ENCODE assay signal across 8 cellular contexts in genomic region chr4:102826105-102826889, GRCh38. TPM values are rescaled to one million over a fixed set of nuclear protein-coding genes. Genes with fewer than 3 reads are reported as not detected.
DNase-seq lines count a peak whose midpoint lies in the region; ATAC-seq, FAIRE-seq and TF ChIP-seq lines count a peak whose summit lies in the region.

No MANE protein-coding gene starts in this region.

- H4K20me1 ChIP-seq in KMS-11 (ENCODE audit: insufficient read depth) (peaks cover 41% of the 10 kb centered on the region), endothelial cell of umbilical vein (replicated peaks; ENCODE audit: control insufficient read depth, extremely low read depth, insufficient read depth, low read length) (peaks cover 9% of the 10 kb centered on the region)

- H3K27ac ChIP-seq in KMS-11 (peak overlapping the region; percentile 99), endothelial cell of umbilical vein (ENCODE audit: insufficient read depth, low read depth, low read length) (peak overlapping the region; percentile 98), prostate gland (peak overlapping the region; percentile 100)

- H3K4me1 Mint-ChIP-seq in Caco-2 (ENCODE audit: low read depth, unreplicated experiment): no peaks in the 10 kb centered on the region
- H3K4me1 Mint-ChIP-seq in chondrocyte (ENCODE audit: low read depth): peaks cover 25% of the 10 kb centered on the region

- CTCF ChIA-PET in Caco-2 (lab: Charles Lee) (no interaction called here), endothelial cell of umbilical vein (lab: Charles Lee) (interaction anchor here (0.8 to 2.5 kb wide), 5 partner anchors 9 to 205 kb away, joined by 5 to 12 read pairs (median 8); no protein-coding TSS in a partner anchor)

- H3K27me3 ChIP-seq in Caco-2 (replicated peaks; ENCODE audit: control insufficient read depth, insufficient read depth, low read length): no peaks in the 10 kb centered on the region
- H3K27me3 ChIP-seq in KMS-11 (ENCODE audit: insufficient read depth, low read depth): no peaks in the 10 kb centered on the region
- no peaks in the 10 kb centered on the region for H3K27me3 ChIP-seq in endothelial cell of umbilical vein (ENCODE audit: control insufficient read depth in 2 of 2, insufficient read depth in 2 of 2, low read length in 2 of 2)
- H3K27me3 ChIP-seq in prostate gland (replicated peaks; ENCODE audit: insufficient read depth): no peaks in the 10 kb centered on the region

- H3K4me3 Mint-ChIP-seq in Caco-2 (ENCODE audit: unreplicated experiment): no peak overlapping the region
- H3K4me3 Mint-ChIP-seq in chondrocyte (ENCODE audit: unreplicated experiment): no peak overlapping the region

- H3K79me2 ChIP-seq in KMS-11 (ENCODE audit: insufficient read depth, low read depth) (peaks cover 69% of the 10 kb centered on the region), endothelial cell of umbilical vein (ENCODE audit: control insufficient read depth, insufficient read depth, low read length) (peaks cover 55% of the 10 kb centered on the region)

- no peaks in the 10 kb centered on the region for H3K9me1 ChIP-seq in endothelial cell of umbilical vein (replicated peaks; ENCODE audit: control insufficient read depth, extremely low read depth, insufficient read depth, low read length)

- DNase-seq in Caco-2: no peak
- DNase-seq in endothelial cell of umbilical vein (ENCODE audit: low read depth, low spot score): no peak
- no peak for DNase-seq in prostate gland (ENCODE audit: low spot score)
- DNase-seq in islet precursor cell: no peak
- no peak for DNase-seq in chondrocyte (ENCODE audit: low spot score)
- DNase-seq in NCI-H510A treated with DMSO at 0.1 percent for 48 hours (lab: John Stamatoyannopoulos, UW): no peak

- no peak for FAIRE-seq in endothelial cell of umbilical vein (lab: Jason Lieb, UNC)

- TF ChIP-seq POLR2A in endothelial cell of umbilical vein (IDR thresholded peaks at IDR 0.05; ENCODE audit: low read depth, low read length) (no peak), prostate gland (IDR thresholded peaks at IDR 0.05) (peak; percentile 68)

- H3K9ac ChIP-seq in KMS-11 (peak overlapping the region; percentile 99), endothelial cell of umbilical vein (replicated peaks; ENCODE audit: extremely low read depth, insufficient read depth, low read length) (peak overlapping the region; percentile 100)

- BruUV-seq in Caco-2 (replicated peaks; lab: Mats Ljungman, UMichigan): TSS peak; percentile 31
- TSS peak; percentile 42 for BruUV-seq in endothelial cell of umbilical vein (replicated peaks; lab: Mats Ljungman, UMichigan)

- H3K27me3 Mint-ChIP-seq in Caco-2 (ENCODE audit: insufficient read depth, unreplicated experiment) (no peaks in the 10 kb centered on the region), chondrocyte (ENCODE audit: low read depth) (no peaks in the 10 kb centered on the region)

- H3K36me3 Mint-ChIP-seq in Caco-2 (ENCODE audit: insufficient read depth, unreplicated experiment) (peaks cover 5% of the 10 kb centered on the region), chondrocyte (ENCODE audit: low read depth) (no peaks in the 10 kb centered on the region)

- H3K27ac Mint-ChIP-seq in Caco-2 (ENCODE audit: unreplicated experiment) (no peak overlapping the region), chondrocyte (ENCODE audit: unreplicated experiment) (no peak overlapping the region)

- H3K4me1 ChIP-seq in Caco-2: peaks cover 19% of the 10 kb centered on the region
- peaks cover 52% of the 10 kb centered on the region for H3K4me1 ChIP-seq in KMS-11 (ENCODE audit: low read depth, poor library complexity, severe bottlenecking)
- H3K4me1 ChIP-seq in endothelial cell of umbilical vein (ENCODE audit: control insufficient read depth, extremely low read depth, insufficient read depth, low read length): peaks cover 35% of the 10 kb centered on the region
- no peaks in the 10 kb centered on the region for H3K4me1 ChIP-seq in prostate gland (replicated peaks)

- WGBS in prostate gland: 1% methylated on average over 38 of the region's 38 CpGs

- H3K9me3 Mint-ChIP-seq in Caco-2 (ENCODE audit: unreplicated experiment) (no peaks in the 10 kb centered on the region), chondrocyte (ENCODE audit: low read depth) (no peaks in the 10 kb centered on the region)

- peak overlapping the region; percentile 85 for H3K4me2 ChIP-seq in KMS-11
- peak overlapping the region; percentile 98 for H3K4me2 ChIP-seq in endothelial cell of umbilical vein (ENCODE audit: insufficient read depth, low read length)

- TF ChIP-seq CTCF in Caco-2 (IDR thresholded peaks at IDR 0.05; ENCODE audit: insufficient read depth in 1 of 2, low read depth in 1 of 2, low read length in 1 of 2, severe bottlenecking in 1 of 2, unreplicated experiment in 1 of 2): no peak
- no peak for TF ChIP-seq CTCF in KMS-11 (conservative IDR thresholded peaks at IDR 0.05; ENCODE audit: low read depth, low read length)
- no peak for TF ChIP-seq CTCF in endothelial cell of umbilical vein (IDR thresholded peaks at IDR 0.05; ENCODE audit: extremely low read depth in 1 of 2, insufficient read depth in 1 of 2, low read depth in 1 of 2, low read length in 2 of 2)
- no peak for TF ChIP-seq CTCF in prostate gland (IDR thresholded peaks at IDR 0.05)
- no peak for TF ChIP-seq CTCF in chondrocyte (IDR thresholded peaks at IDR 0.05)

- H3K9me3 ChIP-seq in Caco-2 (no peaks in the 10 kb centered on the region), endothelial cell of umbilical vein (replicated peaks; ENCODE audit: control insufficient read depth, insufficient read depth, low read length) (no peaks in the 10 kb centered on the region), prostate gland (no peaks in the 10 kb centered on the region)

- H2AFZ ChIP-seq in KMS-11 (ENCODE audit: low read depth) (no peak overlapping the region; the same call in 1 of the 2 replicates), endothelial cell of umbilical vein (ENCODE audit: low read depth, low read length) (no peak overlapping the region)

- POLR2A ChIA-PET in Caco-2 (lab: Charles Lee) (interaction anchor here (0.6 to 3.3 kb wide), 6 partner anchors 8 to 296 kb away, joined by 3 to 72 read pairs (median 6); partner anchors contain the start of gene CISD2), endothelial cell of umbilical vein (lab: Charles Lee) (interaction anchor here (1.1 to 2.8 kb wide), 3 partner anchors 9 to 43 kb away, joined by 5 to 35 read pairs (median 16); partner anchors contain the start of gene CISD2)

- intact Hi-C loops in Caco-2 (cut with micrococcal nuclease; ENCODE audit: unreplicated experiment) (loop anchor here (2.0 to 5.0 kb wide), 4 partner anchors 113 to 1479 kb away; partner anchors contain the start of genes PPP3CA and SLC9B2), endothelial cell of umbilical vein (cut with micrococcal nuclease) (loop anchor here (2.0 to 5.0 kb wide), 4 partner anchors 184 to 373 kb away; partner anchors contain the start of genes BDH2 and CENPE), prostate gland (cut with DNase I) (loop anchor here (2.0 to 10.0 kb wide), 6 partner anchors 64 to 391 kb away; partner anchors contain the start of genes BDH2, MANBA, NFKB1 and SLC9B1)

- dilution Hi-C loops in endothelial cell of umbilical vein (cut with MboI; ENCODE audit: extremely low pct_ligation_motif_present, low sequenced_read_pairs): no loop called here

- H3K4me3 ChIP-seq in Caco-2 (ENCODE audit: low read depth, low read length) (peak overlapping the region; percentile 92), KMS-11 (IDR thresholded peaks at IDR 0.05; ENCODE audit: insufficient read depth, low read depth, low read length) (no peak overlapping the region), endothelial cell of umbilical vein (replicated peaks in 1 of 3; ENCODE audit: insufficient read depth in 1 of 3, low read depth in 1 of 3, low read length in 3 of 3) (peak overlapping the region; percentile 82 to 97 (median 89)), prostate gland (peak overlapping the region; percentile 92 to 97)

- no peaks in the 10 kb centered on the region for H3K36me3 ChIP-seq in Caco-2 (ENCODE audit: control insufficient read depth, insufficient read depth, low read length)
- H3K36me3 ChIP-seq in KMS-11 (ENCODE audit: insufficient read depth): peaks cover 11% of the 10 kb centered on the region; the same call in 1 of the 2 replicates
- H3K36me3 ChIP-seq in endothelial cell of umbilical vein (ENCODE audit: control insufficient read depth in 2 of 2, extremely low read depth in 1 of 2, insufficient read depth in 2 of 2, low read length in 2 of 2): peaks cover 0 to 3% of the 10 kb centered on the region in 2 experiments
- no peaks in the 10 kb centered on the region for H3K36me3 ChIP-seq in prostate gland

- ATAC-seq in GM21825 (IDR thresholded peaks at IDR 0.05; ENCODE audit: unreplicated experiment): no peak

TF ChIP-seq in endothelial cell of umbilical vein, 7 proteins besides CTCF, POLR2A, EP300 and RAD21 (continues in another document):
- no peak for TF ChIP-seq POLR2AphosphoS5 (IDR thresholded peaks at IDR 0.05; ENCODE audit: insufficient read depth, low read depth, low read length)
- no peak for TF ChIP-seq GATA2 (IDR thresholded peaks at IDR 0.05; ENCODE audit: insufficient read depth, insufficient read length, low read depth, low read length)
- no peak for TF ChIP-seq MYC (IDR thresholded peaks at IDR 0.05; ENCODE audit: low read depth, low read length)

RNA-seq across cellular contexts. Expression of gene UBE2D3, which starts 1.1 kb away (rescaled TPM):
- total RNA-seq in Caco-2 (2022) (294 and 305 TPM in 2 replicates), endothelial cell of umbilical vein (279 and 288 TPM in 2 replicates), prostate gland (100 to 1,000 TPM; 318 to 370 TPM), chondrocyte (227 to 235 TPM (median 234 TPM) in 3 replicates)
- 388 and 399 TPM in 2 replicates for polyA plus RNA-seq in endothelial cell of umbilical vein
- polyA plus RNA-seq in endothelial cell of umbilical vein (2011; cell fraction: cytosol; rRNA removed): 350 and 364 TPM in 2 replicates
- 360 and 376 TPM in 2 replicates for polyA plus RNA-seq in endothelial cell of umbilical vein (2011; cell fraction: nucleus; rRNA removed)
- polyA plus RNA-seq in endothelial cell of umbilical vein (2012): 215 and 278 TPM in 2 replicates
- 278 and 331 TPM in 2 replicates for polyA minus RNA-seq in endothelial cell of umbilical vein
- 121 TPM for polyA minus RNA-seq in endothelial cell of umbilical vein (2011; cell fraction: cytosol; rRNA and poly(A)+ RNA removed)
- 266 and 296 TPM in 2 replicates for polyA minus RNA-seq in endothelial cell of umbilical vein (2011; cell fraction: nucleus; rRNA and poly(A)+ RNA removed)

RNA-seq across cellular contexts. Expression of gene CISD2, which starts 42.5 kb away (rescaled TPM):
- total RNA-seq in Caco-2 (2022): 54.0 and 58.6 TPM in 2 replicates
- 26.5 and 28.4 TPM in 2 replicates for total RNA-seq in endothelial cell of umbilical vein
- polyA plus RNA-seq in endothelial cell of umbilical vein: 13.5 and 14.6 TPM in 2 replicates
- polyA plus RNA-seq in endothelial cell of umbilical vein (2011; cell fraction: cytosol; rRNA removed): 18.9 and 21.7 TPM in 2 replicates
- 5.9 and 6.4 TPM in 2 replicates for polyA plus RNA-seq in endothelial cell of umbilical vein (2011; cell fraction: nucleus; rRNA removed)
- 20.5 and 29.8 TPM in 2 replicates for polyA plus RNA-seq in endothelial cell of umbilical vein (2012)
- 20.7 and 28.5 TPM in 2 replicates for polyA minus RNA-seq in endothelial cell of umbilical vein
- 15.7 TPM for polyA minus RNA-seq in endothelial cell of umbilical vein (2011; cell fraction: cytosol; rRNA and poly(A)+ RNA removed)
- 4.2 TPM in 2 replicates for polyA minus RNA-seq in endothelial cell of umbilical vein (2011; cell fraction: nucleus; rRNA and poly(A)+ RNA removed)
- 10 to 100 TPM in 1 of 2 donors, 1 to 10 TPM in 1; 4.2 to 16.4 TPM for total RNA-seq in prostate gland
- total RNA-seq in chondrocyte: 20.7 to 30.9 TPM (median 29.7 TPM) in 3 replicates
